12 cellular contexts compared by ENCODE assay signal in the genomic region with DNA sequence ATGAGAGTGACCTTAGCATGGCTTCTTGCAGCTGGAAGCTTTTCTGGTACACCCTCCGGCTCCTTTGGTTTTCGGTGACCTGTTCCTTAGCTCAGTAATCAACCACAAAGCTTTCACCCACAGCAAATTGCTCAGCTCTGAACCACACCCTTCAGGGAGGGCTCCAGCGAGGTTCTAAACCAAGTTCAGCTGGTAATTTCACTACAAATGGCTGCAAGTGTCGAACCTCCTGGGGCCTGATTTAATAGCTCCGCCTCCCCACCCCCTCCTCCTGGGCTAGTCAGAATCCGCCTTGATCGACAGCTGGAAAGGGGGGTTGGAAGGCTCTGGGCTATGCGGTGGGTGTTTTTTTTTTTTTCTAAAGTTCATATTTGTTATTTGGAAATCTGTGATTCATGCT.
DNase-seq lines count a peak whose midpoint lies in the region; ATAC-seq and TF ChIP-seq lines count a peak whose summit lies in the region.
"Had no signal": no experiment of that assay in that cellular context is flagged by ENCODE, and none has a peak within 500 bp of the region (broad histone marks: within the 10 kb centered on the region; RNA-seq: fewer than 3 reads in every experiment).

No MANE protein-coding gene starts in this region.

- H3K4me3 Mint-ChIP-seq in chondrocyte (ENCODE audit: unreplicated experiment), result no peak overlapping the region
- H3K4me3 Mint-ChIP-seq: activated T-helper 1 cell treated with anti-CD3 and anti-CD28 coated beads, Interleukin-12 subunit alpha, Interleukin-12 subunit beta, Interleukin-2, Interleukin-4 antibody, amounts not matched to agents 30 ng/mL and 10 ng/mL and 1 ng/mL, durations not matched to agents 14 hours and 24 hours and 36 hours; T-cell had no signal

- DNase-seq in Daoy (ENCODE audit: low read depth) (peak; percentile 88), MG63 (peak; percentile 86), chondrocyte (ENCODE audit: low spot score) (no peak), mucosa of descending colon (peak in 1 of 3 donors; percentile 18), BE2C (no peak), medulla oblongata (ENCODE audit: extremely low spot score) (no peak), pons (ENCODE audit: low spot score) (no peak), NCI-H187 treated with DMSO at 0.1 percent for 48 hours (lab: John Stamatoyannopoulos, UW) (no peak)
- DNase-seq: NCI-H1105 treated with DMSO at 0.1 percent for 48 hours; stimulated activated CD4-positive, alpha-beta T cell treated with anti-CD3 and anti-CD28 coated beads, Interleukin-12 subunit alpha, Interleukin-12 subunit beta, amount 100 ng/mL, for 4 hours had no signal

- ATAC-seq in mucosa of descending colon, result peak; percentile 39
- ATAC-seq: T-cell had no signal

- H3K36me3 ChIP-seq in MG63, result no peaks in the 10 kb centered on the region
- H3K36me3 ChIP-seq in mucosa of descending colon (ENCODE audit: low read depth), result no peaks in the 10 kb centered on the region
- no peaks in the 10 kb centered on the region for H3K36me3 ChIP-seq in BE2C

- H3K4me1 Mint-ChIP-seq in chondrocyte (ENCODE audit: low read depth), result peaks cover 50% of the 10 kb centered on the region
- H3K4me1 Mint-ChIP-seq: T-cell had no signal

- H3K27me3 ChIP-seq in MG63 (no peaks in the 10 kb centered on the region), BE2C (no peaks in the 10 kb centered on the region)

- peak overlapping the region; percentile 29; the same call in 1 of the 2 replicates for H3K4me3 ChIP-seq in MG63
- no peak overlapping the region for H3K4me3 ChIP-seq in mucosa of descending colon
- no peak overlapping the region for H3K4me3 ChIP-seq in BE2C (ENCODE audit: low read depth, low read length)

- TF ChIP-seq CTCF in chondrocyte (IDR thresholded peaks at IDR 0.05) (no peak), mucosa of descending colon (IDR thresholded peaks at IDR 0.05) (no peak), BE2C (IDR thresholded peaks at IDR 0.05; ENCODE audit: low read depth, low read length) (no peak)

- peak overlapping the region; percentile 34 for H3K27ac Mint-ChIP-seq in chondrocyte (ENCODE audit: unreplicated experiment)
- H3K27ac Mint-ChIP-seq: activated T-helper 1 cell treated with anti-CD3 and anti-CD28 coated beads, Interleukin-12 subunit alpha, Interleukin-12 subunit beta, Interleukin-2, Interleukin-4 antibody, amounts not matched to agents 30 ng/mL and 10 ng/mL and 1 ng/mL, durations not matched to agents 14 hours and 24 hours and 36 hours; T-cell had no signal

- H3K9me3 ChIP-seq in MG63 (no peaks in the 10 kb centered on the region), mucosa of descending colon (no peaks in the 10 kb centered on the region), BE2C (no peaks in the 10 kb centered on the region)

- intact Hi-C loops in mucosa of descending colon (cut with DNase I, micrococcal nuclease), result no loop called here

- H3K36me3 Mint-ChIP-seq in chondrocyte (ENCODE audit: low read depth), result no peaks in the 10 kb centered on the region
- H3K36me3 Mint-ChIP-seq: T-cell had no signal

- H3K4me1 ChIP-seq in mucosa of descending colon (ENCODE audit: low read depth), result peaks cover 3% of the 10 kb centered on the region
- H3K4me1 ChIP-seq in BE2C, result peaks cover 29% of the 10 kb centered on the region

- H3K9me3 Mint-ChIP-seq in chondrocyte (ENCODE audit: low read depth), result no peaks in the 10 kb centered on the region
- H3K9me3 Mint-ChIP-seq: activated T-helper 1 cell treated with anti-CD3 and anti-CD28 coated beads, Interleukin-12 subunit alpha, Interleukin-12 subunit beta, Interleukin-2, Interleukin-4 antibody, amounts not matched to agents 30 ng/mL and 10 ng/mL and 1 ng/mL, durations not matched to agents 14 hours and 24 hours and 36 hours; T-cell had no signal

- H3K27me3 Mint-ChIP-seq in chondrocyte (ENCODE audit: low read depth), result no peaks in the 10 kb centered on the region

Comparison
In these comparisons a context has a peak if more than half of its experiments do, and no peak if none do; other contexts are left out.
1. DNase-seq: peak in Daoy (single experiment) and MG63 (single experiment); none in chondrocyte (single experiment), BE2C (single experiment), medulla oblongata (single experiment), pons (single experiment) and NCI-H187 treated with DMSO at 0.1 percent for 48 hours (single experiment).